8 cellular contexts compared by ENCODE assay signal in genomic region chr2:219252084-219252483, GRCh38. TPM values are rescaled to one million over a fixed set of nuclear protein-coding genes. Genes with fewer than 3 reads are reported as not detected.
DNase-seq lines count a peak whose midpoint lies in the region; ATAC-seq, FAIRE-seq and TF ChIP-seq lines count a peak whose summit lies in the region.

No MANE protein-coding gene starts in this region.

- H3K27me3 ChIP-seq in iPS-20b (ENCODE audit: insufficient read depth, low read length): peaks cover 59% of the 10 kb centered on the region
- H3K27me3 ChIP-seq in thymus (ENCODE audit: control insufficient read depth, insufficient read depth): peaks cover 40% of the 10 kb centered on the region

- H3K9ac ChIP-seq in iPS-20b (ENCODE audit: low read depth, low read length): peak overlapping the region; percentile 33; the same call in 1 of the 2 replicates

- no peak for FAIRE-seq in GM12892 (lab: Jason Lieb, UNC)

- no peak; the same call in 1 of the 2 replicates for TF ChIP-seq POLR2A in GM12892 (IDR thresholded peaks at IDR 0.05; ENCODE audit: low read depth, low read length)

- H3K4me3 ChIP-seq in iPS-20b (ENCODE audit: low read length) (peak overlapping the region; percentile 58; the same call in 1 of the 2 replicates), thymus (ENCODE audit: low read length) (peak overlapping the region; percentile 74)

- DNase-seq in activated effector memory CD4-positive, alpha-beta T cell treated with anti-CD3 and anti-CD28 coated beads, Interleukin-2, amount 50 U/mL, for 16 hours: peak; percentile 79
- DNase-seq in activated effector memory CD4-positive, alpha-beta T cell treated with Interleukin-2 at 50 U/mL for 16 hours: no peak
- DNase-seq in activated T-cell treated with anti-CD3 and anti-CD28 coated beads for 4 hours (peak; percentile 18), NCI-H1105 (lab: John Stamatoyannopoulos, UW) (no peak), GM12892 (ENCODE audit: insufficient read length) (no peak)

- no peaks in the 10 kb centered on the region for H3K9me3 ChIP-seq in iPS-20b (ENCODE audit: insufficient read depth, low read depth, low read length)
- H3K9me3 ChIP-seq in thymus (ENCODE audit: control insufficient read depth): no peaks in the 10 kb centered on the region

- H3K36me3 ChIP-seq in iPS-20b (ENCODE audit: insufficient read depth, low read depth, low read length) (peaks cover 29% of the 10 kb centered on the region), thymus (ENCODE audit: control insufficient read depth, insufficient read depth) (peaks cover 22% of the 10 kb centered on the region)

- 94% methylated on average over 5 of the region's 5 CpGs for WGBS in thymus

- H3K4me1 ChIP-seq in iPS-20b (ENCODE audit: insufficient read depth, low read length) (peaks cover 14% of the 10 kb centered on the region), thymus (ENCODE audit: control insufficient read depth, insufficient read depth, low read length) (peaks cover 29% of the 10 kb centered on the region)

- H3K27ac ChIP-seq in iPS-20b (ENCODE audit: low read length) (no peak overlapping the region), thymus (ENCODE audit: low read depth) (peak overlapping the region; percentile 36)

- no peak for ATAC-seq in GM18519 (IDR thresholded peaks at IDR 0.05; ENCODE audit: low FRiP score, unreplicated experiment)

RNA-seq across cellular contexts. Expression of gene TUBA4B, which starts 1.0 kb away (rescaled TPM):
- 0.23 TPM for polyA plus RNA-seq in thymus
- 0.53 TPM for polyA plus RNA-seq in GM12892 (2012; ENCODE audit: missing spikeins)

RNA-seq across cellular contexts. Expression of gene TUBA4A, which starts 1.6 kb away (rescaled TPM):
- 102 TPM for polyA plus RNA-seq in thymus
- polyA plus RNA-seq in GM12892 (2012; ENCODE audit: missing spikeins): 128 TPM

RNA-seq across cellular contexts. Expression of gene STK16, which starts 6.8 kb away (rescaled TPM):
- polyA plus RNA-seq in thymus: 55.1 TPM
- 35.8 TPM for polyA plus RNA-seq in GM12892 (2012; ENCODE audit: missing spikeins)

RNA-seq across cellular contexts. Expression of gene GLB1L, which starts 6.8 kb away (rescaled TPM):
- polyA plus RNA-seq in thymus: 11.3 TPM
- polyA plus RNA-seq in GM12892 (2012; ENCODE audit: missing spikeins): 2.0 TPM

RNA-seq across cellular contexts. Expression of gene ANKZF1, which starts 22.5 kb away (rescaled TPM):
- 91.6 TPM for polyA plus RNA-seq in thymus
- polyA plus RNA-seq in GM12892 (2012; ENCODE audit: missing spikeins): 95.3 TPM

Comparison
In these comparisons a context has a peak if more than half of its experiments do, and no peak if none do; other contexts are left out.
1. DNase-seq: peak in activated effector memory CD4-positive, alpha-beta T cell treated with anti-CD3 and anti-CD28 coated beads, Interleukin-2, amount 50 U/mL, for 16 hours (single experiment) and activated T-cell treated with anti-CD3 and anti-CD28 coated beads for 4 hours (single experiment); none in activated effector memory CD4-positive, alpha-beta T cell treated with Interleukin-2 at 50 U/mL for 16 hours (single experiment), NCI-H1105 (single experiment) and GM12892 (single experiment).